12 cellular contexts compared by ENCODE assay signal in the genomic region with DNA sequence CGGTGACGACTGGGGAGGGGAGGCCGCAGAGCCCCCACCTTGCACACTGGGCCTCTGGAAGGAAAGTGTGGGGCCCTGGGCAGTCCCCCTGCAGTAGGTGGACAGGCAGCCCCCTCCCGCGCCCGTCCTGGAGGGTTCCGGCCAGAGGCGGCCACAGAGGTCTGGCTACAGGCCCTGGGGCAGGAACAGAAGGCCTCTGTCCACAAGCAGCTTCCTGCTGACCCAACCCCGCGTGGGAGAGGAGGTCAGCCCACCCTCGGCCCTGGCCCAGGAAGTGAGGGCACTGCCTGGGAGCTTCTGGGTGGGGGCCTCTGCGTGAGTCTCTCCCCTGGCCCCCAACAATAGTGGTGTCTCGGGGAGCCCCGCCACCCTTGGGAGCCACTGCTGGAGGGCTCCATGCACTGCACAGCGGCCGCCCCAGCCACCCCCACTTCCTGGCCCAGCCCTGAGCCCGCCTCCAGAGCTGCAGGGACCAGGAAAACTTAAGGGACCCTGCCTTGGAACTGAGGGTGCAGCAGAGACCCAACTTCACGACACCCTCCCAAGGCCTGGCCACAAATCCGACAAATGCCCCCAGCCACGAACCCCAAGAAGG. TPM values are rescaled to one million over a fixed set of nuclear protein-coding genes. Genes with fewer than 3 reads are reported as not detected.
A peak's percentile ranks its signal among the peaks of the same experiment; 100 is the strongest.
DNase-seq lines count a peak whose midpoint lies in the region; TF ChIP-seq lines count a peak whose summit lies in the region.
"Had no signal": no experiment of that assay in that cellular context is flagged by ENCODE, and none has a peak within 500 bp of the region (broad histone marks: within the 10 kb centered on the region; RNA-seq: fewer than 3 reads in every experiment).

No MANE protein-coding gene starts in this region.

- H2AFZ ChIP-seq in mesenchymal stem cell (ENCODE audit: low read depth, low read length), result no peak overlapping the region

- peak overlapping the region; percentile 75 for H2BK120ac ChIP-seq in mesenchymal stem cell (ENCODE audit: low read depth, low read length)

- peak; percentile 16 for DNase-seq in UCSD-AML1 (lab: John Stamatoyannopoulos, UW; ENCODE audit: unreplicated experiment)
- no peak for DNase-seq in esophagus muscularis mucosa (ENCODE audit: extremely low spot score)
- peak; percentile 43 for DNase-seq in mesenchymal stem cell
- DNase-seq in T1000 (lab: John Stamatoyannopoulos, UW), result no peak
- no peak for DNase-seq in A172 (ENCODE audit: low spot score)
- DNase-seq in GM10266 (ENCODE audit: extremely low spot score), result no peak
- DNase-seq in hepatic stellate cell (ENCODE audit: low spot score), result no peak
- DNase-seq: activated CD8-positive, alpha-beta memory T cell treated with anti-CD3 and anti-CD28 coated beads for 24 hours; adrenal gland; DND-41 had no signal

- H3K27ac ChIP-seq in esophagus muscularis mucosa (replicated peaks in 1 of 4) (peak overlapping the region in 3 of 4 donors; percentile 41 to 60 (median 52)), mesenchymal stem cell (ENCODE audit: low read length, poor library complexity, severe bottlenecking) (peak overlapping the region; percentile 33), urinary bladder (ENCODE audit: low read depth) (peak overlapping the region; percentile 13)
- H3K27ac ChIP-seq: KMS-11 had no signal

- TF ChIP-seq CTCF in esophagus muscularis mucosa (IDR thresholded peaks at IDR 0.05) (no peak), GM10266 (IDR thresholded peaks at IDR 0.05; ENCODE audit: control insufficient read depth, insufficient read depth, low read depth, missing control alignments) (no peak)

- H2BK12ac ChIP-seq in mesenchymal stem cell (ENCODE audit: low read length in 2 of 2), result peak overlapping the region; percentile 57 to 75

- H2BK5ac ChIP-seq in mesenchymal stem cell (ENCODE audit: low read depth, low read length, poor library complexity, severe bottlenecking), result no peak overlapping the region

- no peaks in the 10 kb centered on the region for H3K9me3 ChIP-seq in esophagus muscularis mucosa
- H3K9me3 ChIP-seq in mesenchymal stem cell (ENCODE audit: control insufficient read depth, low read length), result no peaks in the 10 kb centered on the region
- H3K9me3 ChIP-seq: adrenal gland had no signal

- peak overlapping the region in 3 of 4 donors; percentile 6 to 36 (median 22) for H3K4me3 ChIP-seq in esophagus muscularis mucosa
- peak overlapping the region in 1 of 2 experiments; percentile 16 for H3K4me3 ChIP-seq in mesenchymal stem cell (ENCODE audit: insufficient read depth in 1 of 2, low read depth in 1 of 2, low read length in 2 of 2)
- H3K4me3 ChIP-seq in urinary bladder (ENCODE audit: low read depth, low read length), result no peak overlapping the region

- H3K36me3 ChIP-seq in esophagus muscularis mucosa, result peaks cover 0 to 10% (median 4%) of the 10 kb centered on the region in 4 donors
- H3K36me3 ChIP-seq in mesenchymal stem cell (ENCODE audit: control insufficient read depth in 1 of 2, insufficient read depth in 2 of 2, low read depth in 1 of 2, low read length in 2 of 2), result peaks cover 0 to 38% of the 10 kb centered on the region in 2 experiments
- no peaks in the 10 kb centered on the region for H3K36me3 ChIP-seq in urinary bladder (ENCODE audit: insufficient read depth)
- H3K36me3 ChIP-seq: adrenal gland had no signal

- H3K4me1 ChIP-seq in esophagus muscularis mucosa (peaks cover 31 to 92% (median 85%) of the 10 kb centered on the region in 4 donors), mesenchymal stem cell (ENCODE audit: control insufficient read depth, insufficient read depth, low read depth, low read length) (peaks cover 81% of the 10 kb centered on the region), urinary bladder (ENCODE audit: insufficient read depth) (no peaks in the 10 kb centered on the region)

- H4K8ac ChIP-seq in mesenchymal stem cell (ENCODE audit: low read length), result peak overlapping the region; percentile 57

- peak overlapping the region; percentile 45 to 84 for H3K4ac ChIP-seq in mesenchymal stem cell (ENCODE audit: low read depth in 1 of 2, low read length in 2 of 2)

- H3K4me2 ChIP-seq in mesenchymal stem cell (ENCODE audit: low read length, poor library complexity, severe bottlenecking), result peak overlapping the region; percentile 31
- H3K4me2 ChIP-seq: KMS-11 had no signal

- H3K14ac ChIP-seq in mesenchymal stem cell (ENCODE audit: low read length in 2 of 2), result peak overlapping the region in 1 of 2 experiments; percentile 89

- intact Hi-C loops in esophagus muscularis mucosa (cut with DNase I), result no loop called here

- H3K79me1 ChIP-seq in mesenchymal stem cell (replicated peaks; ENCODE audit: low read length, poor library complexity, severe bottlenecking), result peaks cover 31% of the 10 kb centered on the region

- H3K9ac ChIP-seq in mesenchymal stem cell (ENCODE audit: low read length), result no peak overlapping the region
- H3K9ac ChIP-seq: KMS-11 had no signal

- no peaks in the 10 kb centered on the region for H3K27me3 ChIP-seq in esophagus muscularis mucosa
- H3K27me3 ChIP-seq in mesenchymal stem cell (ENCODE audit: control insufficient read depth in 1 of 2, insufficient read depth in 1 of 2, low read length in 2 of 2), result no peaks in the 10 kb centered on the region
- H3K27me3 ChIP-seq: adrenal gland had no signal

- peak overlapping the region; percentile 92 for H2BK15ac ChIP-seq in mesenchymal stem cell (ENCODE audit: low read depth, poor library complexity, severe bottlenecking)

- no peak for TF ChIP-seq EP300 in esophagus muscularis mucosa (IDR thresholded peaks at IDR 0.05)

- WGBS in esophagus muscularis mucosa, result 73% methylated on average over 5 of the region's 20 CpGs
- WGBS in mesenchymal stem cell, result 57% methylated on average over 20 of the region's 20 CpGs
- WGBS in urinary bladder, result 54% methylated on average over 20 of the region's 20 CpGs

- no peak overlapping the region for H3K23ac ChIP-seq in mesenchymal stem cell (ENCODE audit: low read length in 2 of 2)

- H2AK5ac ChIP-seq in mesenchymal stem cell (ENCODE audit: low read length, severe bottlenecking), result peak overlapping the region; percentile 16

- peak overlapping the region; percentile 98 for H4K91ac ChIP-seq in mesenchymal stem cell (ENCODE audit: low read length)

- no peak for TF ChIP-seq POLR2A in esophagus muscularis mucosa (IDR thresholded peaks at IDR 0.05; ENCODE audit: low read depth)

- peak overlapping the region; percentile 80 to 92 for H3K18ac ChIP-seq in mesenchymal stem cell (ENCODE audit: low read depth in 1 of 2, low read length in 2 of 2)

RNA-seq across cellular contexts. Expression of gene MICALL2, which starts 4.7 kb away (rescaled TPM):
- 10 to 100 TPM in 3 of 4 donors, 1 to 10 TPM in 1; 9.1 to 18.3 (median 14.6) TPM for total RNA-seq in esophagus muscularis mucosa
- 31.0 TPM for polyA plus RNA-seq in mesenchymal stem cell (2013, experiment 1 of 2)
- polyA plus RNA-seq in mesenchymal stem cell (2013, experiment 2 of 2), result 31.5 TPM
- 8.4 TPM for total RNA-seq in urinary bladder
- polyA plus RNA-seq in urinary bladder, result 40.0 TPM
- total RNA-seq in A172 (2014; rRNA removed; shearing (Covaris generic)), result 21.2 and 28.2 TPM in 2 replicates

RNA-seq across cellular contexts. Expression of gene INTS1, which starts 49.6 kb away (rescaled TPM):
- total RNA-seq in esophagus muscularis mucosa (10 to 100 TPM; 33.1 to 80.3 (median 48.0) TPM), urinary bladder (13.7 TPM)
- polyA plus RNA-seq in mesenchymal stem cell (2013, experiment 1 of 2), result 23.4 TPM
- 22.7 TPM for polyA plus RNA-seq in mesenchymal stem cell (2013, experiment 2 of 2)
- 55.6 TPM for polyA plus RNA-seq in urinary bladder
- 45.3 and 49.6 TPM in 2 replicates for total RNA-seq in A172 (2014; rRNA removed; shearing (Covaris generic))

Comparison
In these comparisons a context has a peak if more than half of its experiments do, and no peak if none do; other contexts are left out.
1. DNase-seq: peak in UCSD-AML1 (single experiment) and mesenchymal stem cell (single experiment); none in esophagus muscularis mucosa (single experiment), T1000 (single experiment), A172 (single experiment), GM10266 (single experiment) and hepatic stellate cell (single experiment).
2. Peak in every context shown above with its lines, with median percentiles within 50 percentile points of each other: H3K27ac ChIP-seq.